ENCODE assay signal across 8 cellular contexts in genomic region chr17:81509687-81510523, GRCh38. TPM values are rescaled to one million over a fixed set of nuclear protein-coding genes. Genes with fewer than 3 reads are reported as not detected.
DNase-seq lines count a peak whose midpoint lies in the region; ATAC-seq, FAIRE-seq and TF ChIP-seq lines count a peak whose summit lies in the region.

No MANE protein-coding gene starts in this region.

- no peaks in the 10 kb centered on the region for H3K9me2 ChIP-seq in MM.1S (replicated peaks; ENCODE audit: insufficient read depth, low read length)

- peak overlapping the region; percentile 86 to 100 (median 97) for H3K4me2 ChIP-seq in BLaER1 treated with 17β-estradiol and CSF1 and Interleukin-3, amounts not matched to agents 10 nM and 100 nM
- H3K4me2 ChIP-seq in MM.1S (ENCODE audit: low read depth, low read length): peak overlapping the region; percentile 92

- H3F3A ChIP-seq in MM.1S (ENCODE audit: insufficient read depth, low read length): peaks cover 63% of the 10 kb centered on the region

- H3K4me3 ChIP-seq in BLaER1 treated with 17β-estradiol and CSF1 and Interleukin-3, amounts not matched to agents 10 nM and 100 nM: peak overlapping the region; percentile 83 to 100 (median 98)
- H3K4me3 ChIP-seq in MM.1S (ENCODE audit: low read length): peak overlapping the region; percentile 92
- H3K4me3 ChIP-seq in ascending aorta: peak overlapping the region; percentile 81 to 96
- peak overlapping the region; percentile 86 to 91 for H3K4me3 ChIP-seq in left lung

- intact Hi-C loops in ascending aorta (cut with DNase I): loop anchor here (10.0 kb wide), 1 partner anchor 355 kb away; the partner anchor contains the start of gene P4HB
- intact Hi-C loops in left lung (cut with DNase I): loop anchor here in 1 of 2 donors (5.0 kb wide), 1 partner anchor 113 kb away; the partner anchor contains the start of gene BAHCC1

- peaks cover 52 to 75% (median 63%) of the 10 kb centered on the region in 11 experiments for H4K20me1 ChIP-seq in BLaER1 treated with 17β-estradiol and CSF1 and Interleukin-3, amounts not matched to agents 10 nM and 100 nM
- peaks cover 30% of the 10 kb centered on the region for H4K20me1 ChIP-seq in MM.1S (ENCODE audit: insufficient read depth, low read length)

- peak overlapping the region; percentile 82 to 100 (median 98) for H3K9ac ChIP-seq in BLaER1 treated with 17β-estradiol and CSF1 and Interleukin-3, amounts not matched to agents 10 nM and 100 nM
- no peak overlapping the region for H3K9ac ChIP-seq in MM.1S (ENCODE audit: low read length)

- peaks cover 0 to 25% (median 6%) of the 10 kb centered on the region in 11 experiments; a peak in 12 of 22 replicates for H3K9me3 ChIP-seq in BLaER1 treated with 17β-estradiol and CSF1 and Interleukin-3, amounts not matched to agents 10 nM and 100 nM (replicated peaks in 1 of 11)
- H3K9me3 ChIP-seq in MM.1S (replicated peaks; ENCODE audit: insufficient read depth, low read length) (no peaks in the 10 kb centered on the region), ascending aorta (no peaks in the 10 kb centered on the region), left lung (no peaks in the 10 kb centered on the region)

- no peak for TF ChIP-seq CTCF in MM.1S (IDR thresholded peaks at IDR 0.05; ENCODE audit: low read length)
- TF ChIP-seq CTCF in ascending aorta (IDR thresholded peaks at IDR 0.05): no peak
- no peak for TF ChIP-seq CTCF in left lung (IDR thresholded peaks at IDR 0.05)

- H3K27me3 ChIP-seq in BLaER1 treated with 17β-estradiol and CSF1 and Interleukin-3, amounts not matched to agents 10 nM and 100 nM: no peaks in the 10 kb centered on the region
- H3K27me3 ChIP-seq in MM.1S (replicated peaks; ENCODE audit: insufficient read depth, low read length): peaks cover 7% of the 10 kb centered on the region
- H3K27me3 ChIP-seq in ascending aorta: no peaks in the 10 kb centered on the region
- H3K27me3 ChIP-seq in left lung: no peaks in the 10 kb centered on the region

- FAIRE-seq in HTR-8/SVneo (lab: Jason Lieb, UNC): no peak

- peaks cover 12 to 33% (median 21%) of the 10 kb centered on the region in 10 experiments for H3K4me1 ChIP-seq in BLaER1 treated with 17β-estradiol and CSF1 and Interleukin-3, amounts not matched to agents 10 nM and 100 nM
- H3K4me1 ChIP-seq in MM.1S (ENCODE audit: low read length): peaks cover 14% of the 10 kb centered on the region
- peaks cover 0 to 3% of the 10 kb centered on the region in 2 donors for H3K4me1 ChIP-seq in ascending aorta
- peaks cover 8 to 26% of the 10 kb centered on the region in 2 donors for H3K4me1 ChIP-seq in left lung

- H3K36me3 ChIP-seq in BLaER1 treated with 17β-estradiol and CSF1 and Interleukin-3, amounts not matched to agents 10 nM and 100 nM: peaks cover 36 to 41% (median 39%) of the 10 kb centered on the region in 11 experiments
- H3K36me3 ChIP-seq in MM.1S (replicated peaks; ENCODE audit: insufficient read depth, low read length) (peaks cover 17% of the 10 kb centered on the region), ascending aorta (peaks cover 40 to 46% of the 10 kb centered on the region in 2 donors), left lung (peaks cover 0 to 40% of the 10 kb centered on the region in 2 donors)

- no peak for ATAC-seq in left lung
- ATAC-seq in GM21786 (IDR thresholded peaks at IDR 0.05; ENCODE audit: unreplicated experiment): no peak

- DNase-seq in MM.1S: peak; percentile 19
- no peak for DNase-seq in ascending aorta (ENCODE audit: low spot score in 2 of 2)
- peak in 1 of 2 donors; percentile 43 for DNase-seq in left lung
- DNase-seq in superior temporal gyrus (ENCODE audit: extremely low spot score): peak; percentile 34
- DNase-seq in iPS-NIHi7 (ENCODE audit: extremely low spot score): no peak
- DNase-seq in HTR-8/SVneo (ENCODE audit: insufficient read length, low spot score): no peak

- peak overlapping the region in 10 of 11 experiments; percentile 2 to 100 (median 98); a peak in 17 of 22 replicates for H3K27ac ChIP-seq in BLaER1 treated with 17β-estradiol and CSF1 and Interleukin-3, amounts not matched to agents 10 nM and 100 nM
- H3K27ac ChIP-seq in MM.1S (ENCODE audit: low read length): no peak overlapping the region
- peak overlapping the region in 1 of 2 donors; percentile 90 for H3K27ac ChIP-seq in ascending aorta
- H3K27ac ChIP-seq in left lung: peak overlapping the region; percentile 99 to 100

- H3K79me2 ChIP-seq in MM.1S (ENCODE audit: low read length): peaks cover 28% of the 10 kb centered on the region

- H2AFZ ChIP-seq in MM.1S (ENCODE audit: low read length): no peak overlapping the region

RNA-seq across cellular contexts. Expression of gene ACTG1, which starts 2.7 kb away (rescaled TPM):
- total RNA-seq in ascending aorta (6,075 TPM), left lung (1,000 to 10,000 TPM; 2,607 to 3,206 TPM)

RNA-seq across cellular contexts. Expression of gene FSCN2, which starts 18.3 kb away (rescaled TPM):
- total RNA-seq in ascending aorta (not detected), left lung (1 to 10 TPM; 2.1 to 3.4 TPM)

RNA-seq across cellular contexts. Expression of gene FAAP100, which starts 42.2 kb away (rescaled TPM):
- total RNA-seq in ascending aorta (75.6 TPM), left lung (10 to 100 TPM; 28.1 to 28.4 TPM)

Comparison
In these comparisons a context has a peak if more than half of its experiments do, and no peak if none do; other contexts are left out.
1. DNase-seq: peak in MM.1S (single experiment) and superior temporal gyrus (single experiment); none in ascending aorta (0 of 2), iPS-NIHi7 (single experiment) and HTR-8/SVneo (single experiment).
2. Peak in every context shown above with its lines, with median percentiles within 50 percentile points of each other: H3K4me3 ChIP-seq.